Comparison of ENCODE assay signal across 22 cellular contexts in genomic region chr6:21739838-21740237, GRCh38.
A peak's percentile ranks its signal among the peaks of the same experiment; 100 is the strongest.
DNase-seq lines count a peak whose midpoint lies in the region; ATAC-seq and TF ChIP-seq lines count a peak whose summit lies in the region.
"Had no signal": no experiment of that assay in that cellular context is flagged by ENCODE, and none has a peak within 500 bp of the region (broad histone marks: within the 10 kb centered on the region; RNA-seq: fewer than 3 reads in every experiment).

No MANE protein-coding gene starts in this region.

- peaks cover 32 to 38% of the 10 kb centered on the region in 2 experiments for H3K4me1 ChIP-seq in SK-N-SH (ENCODE audit: control insufficient read depth in 1 of 2, insufficient read depth in 2 of 2, low read depth in 1 of 2, low read length in 1 of 2)
- H3K4me1 ChIP-seq: gastrocnemius medialis had no signal

- H3K36me3 Mint-ChIP-seq in stimulated activated memory B cell treated with anti-CD40 and anti-IgM and Interleukin-4, amounts not matched to agents 10 μg/mL and 1 μg/mL and 100 μg/mL, for 72 hours, result no peaks in the 10 kb centered on the region
- H3K36me3 Mint-ChIP-seq: activated naive CD8-positive, alpha-beta T cell had no signal

- CTCF ChIA-PET in SK-N-SH (lab: Yijun Ruan, JAX), result interaction anchor here (1.1 kb wide), 1 partner anchor 410 kb away, joined by 3 read pairs; no protein-coding TSS in a partner anchor

- TF ChIP-seq RAD21 in SK-N-SH (IDR thresholded peaks at IDR 0.05; ENCODE audit: low read length), result no peak

- intact Hi-C loops in left colon (cut with DNase I, micrococcal nuclease), result no loop called here

- POLR2A ChIA-PET in SK-N-SH (lab: Yijun Ruan, JAX), result interaction anchor here (1.0 to 3.2 kb wide), 2 partner anchors 146 to 232 kb away, joined by 3 to 9 read pairs; partner anchors contain the start of gene SOX4

- no peaks in the 10 kb centered on the region; the same call in 1 of the 2 replicates for H4K20me1 ChIP-seq in SK-N-SH (ENCODE audit: insufficient read depth)

- no peaks in the 10 kb centered on the region for H3K4me1 Mint-ChIP-seq in stimulated activated memory B cell treated with anti-CD40 and anti-IgM and Interleukin-4, amounts not matched to agents 10 μg/mL and 1 μg/mL and 100 μg/mL, for 72 hours

- H3K4me3 Mint-ChIP-seq in stimulated activated memory B cell treated with anti-CD40 and anti-IgM and Interleukin-4, amounts not matched to agents 10 μg/mL and 1 μg/mL and 100 μg/mL, for 72 hours, result no peak overlapping the region
- H3K4me3 Mint-ChIP-seq: activated naive CD8-positive, alpha-beta T cell; activated T-helper 1 cell treated with anti-CD3 and anti-CD28 coated beads, Interleukin-12 subunit alpha, Interleukin-12 subunit beta, Interleukin-2, Interleukin-4 antibody, amounts not matched to agents 30 ng/mL and 10 ng/mL and 1 ng/mL, durations not matched to agents 14 hours and 24 hours and 36 hours; T-helper 2 cell treated with Interferon-gamma antibody and Interleukin-4, amounts not matched to agents 5 μg/mL and 100 μg/mL, for 36 hours had no signal

- H3K79me2 ChIP-seq in SK-N-SH (ENCODE audit: insufficient read depth), result peaks cover 71% of the 10 kb centered on the region

- no peak overlapping the region for H3K4me3 ChIP-seq in SK-N-SH (ENCODE audit: low read depth in 2 of 2, low read length in 1 of 2)
- H3K4me3 ChIP-seq: coronary artery, gastrocnemius medialis had no signal

- H3K27ac ChIP-seq in SK-N-SH (ENCODE audit: low read depth in 2 of 2, low read length in 1 of 2) (peak overlapping the region; percentile 85 to 97; a peak in 2 of 4 replicates), VCaP (peak overlapping the region; percentile 95)
- H3K27ac ChIP-seq: coronary artery, gastrocnemius medialis, neutrophil had no signal

- H3K9me3 Mint-ChIP-seq in stimulated activated memory B cell treated with anti-CD40 and anti-IgM and Interleukin-4, amounts not matched to agents 10 μg/mL and 1 μg/mL and 100 μg/mL, for 72 hours, result no peaks in the 10 kb centered on the region
- H3K9me3 Mint-ChIP-seq: activated T-helper 1 cell treated with anti-CD3 and anti-CD28 coated beads, Interleukin-12 subunit alpha, Interleukin-12 subunit beta, Interleukin-2, Interleukin-4 antibody, amounts not matched to agents 30 ng/mL and 10 ng/mL and 1 ng/mL, durations not matched to agents 14 hours and 24 hours and 36 hours; T-helper 2 cell treated with Interferon-gamma antibody and Interleukin-4, amounts not matched to agents 5 μg/mL and 100 μg/mL, for 36 hours had no signal

- H3K9me2 ChIP-seq in SK-N-SH, result no peaks in the 10 kb centered on the region

- H3K27ac Mint-ChIP-seq in stimulated activated memory B cell treated with anti-CD40 and anti-IgM and Interleukin-4, amounts not matched to agents 10 μg/mL and 1 μg/mL and 100 μg/mL, for 72 hours, result no peak overlapping the region
- H3K27ac Mint-ChIP-seq: activated naive CD8-positive, alpha-beta T cell; activated T-helper 1 cell treated with anti-CD3 and anti-CD28 coated beads, Interleukin-12 subunit alpha, Interleukin-12 subunit beta, Interleukin-2, Interleukin-4 antibody, amounts not matched to agents 30 ng/mL and 10 ng/mL and 1 ng/mL, durations not matched to agents 14 hours and 24 hours and 36 hours; T-helper 2 cell treated with Interferon-gamma antibody and Interleukin-4, amounts not matched to agents 5 μg/mL and 100 μg/mL, for 36 hours had no signal

- no peaks in the 10 kb centered on the region for H3K36me3 ChIP-seq in SK-N-SH (replicated peaks in 1 of 2; ENCODE audit: control insufficient read depth in 1 of 2, insufficient read depth in 2 of 2, low read length in 1 of 2)
- H3K36me3 ChIP-seq: gastrocnemius medialis, neutrophil had no signal

- H3K9ac ChIP-seq in SK-N-SH, result no peak overlapping the region

- no peaks in the 10 kb centered on the region for H3K9me3 ChIP-seq in SK-N-SH
- H3K9me3 ChIP-seq: gastrocnemius medialis, neutrophil had no signal

- DNase-seq in SK-N-SH (no peak), left colon (no peak)
- DNase-seq in activated T-cell treated with anti-CD3 and anti-CD28 coated beads, Interleukin-2, amount 50 U/mL, for 1 hour, result no peak
- DNase-seq: activated CD4-positive, CD25-positive, alpha-beta regulatory T cell; C1 segment of cervical spinal cord; erythroblast; gastrocnemius medialis; left cardiac atrium; NCI-H774; OCI-M1; retina; substantia nigra had no signal

- H3K4me2 ChIP-seq in SK-N-SH, result peak overlapping the region; percentile 76; the same call in 1 of the 2 replicates

- no peak overlapping the region for H2AFZ ChIP-seq in SK-N-SH (ENCODE audit: low read depth)

- H3F3A ChIP-seq in SK-N-SH (replicated peaks; ENCODE audit: insufficient read depth), result peaks cover 21% of the 10 kb centered on the region

- ATAC-seq in SK-N-SH treated with all-trans-retinoic acid at 6 μM for 48 hours (no peak), left colon (peak; percentile 61), GM18498 (IDR thresholded peaks at IDR 0.05; ENCODE audit: unreplicated experiment) (no peak), GM18873 (IDR thresholded peaks at IDR 0.05; ENCODE audit: low FRiP score, unreplicated experiment) (no peak)
- peak; percentile 43 for ATAC-seq in stimulated activated memory B cell treated with anti-CD40 and anti-IgM and Interleukin-4, amounts not matched to agents 10 μg/mL and 1 μg/mL and 100 μg/mL, for 72 hours
- ATAC-seq: gastrocnemius medialis, left cardiac atrium had no signal

- no peaks in the 10 kb centered on the region for H3K27me3 ChIP-seq in SK-N-SH (ENCODE audit: insufficient read depth)
- H3K27me3 ChIP-seq: gastrocnemius medialis, neutrophil had no signal

- no peak for TF ChIP-seq EP300 in SK-N-SH (IDR thresholded peaks at IDR 0.05; ENCODE audit: borderline replicate concordance in 1 of 2, low read depth in 1 of 2, low read length in 1 of 2)

- H3K27me3 Mint-ChIP-seq in stimulated activated memory B cell treated with anti-CD40 and anti-IgM and Interleukin-4, amounts not matched to agents 10 μg/mL and 1 μg/mL and 100 μg/mL, for 72 hours, result no peaks in the 10 kb centered on the region

- 89% methylated on average over 5 of the region's 5 CpGs for WGBS in SK-N-SH (ENCODE audit: low lambda C conversion rate)

- no peak for TF ChIP-seq CTCF in SK-N-SH (IDR thresholded peaks at IDR 0.05)
- no peak for TF ChIP-seq CTCF in VCaP (conservative IDR thresholded peaks at IDR 0.05)

TF ChIP-seq in SK-N-SH, 30 proteins besides CTCF, POLR2A, EP300 and RAD21 (continues in another document):
- TF ChIP-seq FOSL2 (IDR thresholded peaks at IDR 0.05; ENCODE audit: borderline replicate concordance, low read depth), result no peak
- TF ChIP-seq EZH2phosphoT487 (IDR thresholded peaks at IDR 0.05; ENCODE audit: borderline replicate concordance, low read depth), result no peak
- TF ChIP-seq NRF1 (IDR thresholded peaks at IDR 0.05; ENCODE audit: low read depth, low read length), result no peak
- no peak for TF ChIP-seq USF1 (IDR thresholded peaks at IDR 0.05; ENCODE audit: borderline replicate concordance, low read depth)
- no peak for TF ChIP-seq GABPA (IDR thresholded peaks at IDR 0.05; ENCODE audit: low read depth)
- no peak for TF ChIP-seq IRF3 (IDR thresholded peaks at IDR 0.05; ENCODE audit: low read depth, low read length)
- no peak for TF ChIP-seq NFIC (IDR thresholded peaks at IDR 0.05; ENCODE audit: borderline replicate concordance)

TF ChIP-seq in SK-N-SH treated with all-trans-retinoic acid at 6 μM for 48 hours, 23 proteins besides CTCF, POLR2A, EP300 and RAD21 (continues in another document):
- TF ChIP-seq ZFP30 (CRISPR knock-in tag; IDR thresholded peaks at IDR 0.05), result no peak
- no peak for TF ChIP-seq ISL1 (CRISPR knock-in tag; IDR thresholded peaks at IDR 0.05)
- no peak for TF ChIP-seq RARB (CRISPR knock-in tag; IDR thresholded peaks at IDR 0.05)
- TF ChIP-seq GLIS3 (CRISPR knock-in tag; IDR thresholded peaks at IDR 0.05), result no peak
- TF ChIP-seq TOX (CRISPR knock-in tag; IDR thresholded peaks at IDR 0.05; ENCODE audit: borderline replicate concordance), result no peak
- no peak for TF ChIP-seq CSRNP3 (CRISPR knock-in tag; IDR thresholded peaks at IDR 0.05)
- TF ChIP-seq SNAI2 (CRISPR knock-in tag; IDR thresholded peaks at IDR 0.05), result no peak
- TF ChIP-seq ARNTL (CRISPR knock-in tag; IDR thresholded peaks at IDR 0.05; ENCODE audit: borderline replicate concordance, low read depth), result no peak
- no peak for TF ChIP-seq CREB5 (CRISPR knock-in tag; IDR thresholded peaks at IDR 0.05; ENCODE audit: low read depth)
- no peak for TF ChIP-seq ZFP3 (CRISPR knock-in tag; IDR thresholded peaks at IDR 0.05)
- TF ChIP-seq TCF4 (CRISPR knock-in tag; IDR thresholded peaks at IDR 0.05; ENCODE audit: borderline replicate concordance), result no peak
- TF ChIP-seq ZNF565 (CRISPR knock-in tag; conservative IDR thresholded peaks at IDR 0.05; ENCODE audit: low read depth), result no peak
- no peak for TF ChIP-seq ESRRG (CRISPR knock-in tag; IDR thresholded peaks at IDR 0.05)
- TF ChIP-seq OSR1 (CRISPR knock-in tag; IDR thresholded peaks at IDR 0.05), result no peak
- TF ChIP-seq ZC3H10 (CRISPR knock-in tag; IDR thresholded peaks at IDR 0.05), result no peak

Comparison
In these comparisons a context has a peak if more than half of its experiments do, and no peak if none do; other contexts are left out.
1. ATAC-seq: peak in left colon (single experiment) and stimulated activated memory B cell treated with anti-CD40 and anti-IgM and Interleukin-4, amounts not matched to agents 10 μg/mL and 1 μg/mL and 100 μg/mL, for 72 hours (single experiment); none in SK-N-SH treated with all-trans-retinoic acid at 6 μM for 48 hours (single experiment), GM18498 (single experiment) and GM18873 (single experiment).